Comparison of ENCODE assay signal across 23 cellular contexts in genomic region chr10:121484401-121484800, GRCh38.
"Had no signal": no experiment of that assay in that cellular context is flagged by ENCODE, and none has a peak within 500 bp of the region (broad histone marks: within the 10 kb centered on the region; RNA-seq: fewer than 3 reads in every experiment).

No MANE protein-coding gene starts in this region.

- H3K27ac ChIP-seq: coronary artery, epithelial cell of prostate, gastrocnemius medialis, heart right ventricle, parathyroid adenoma, psoas muscle, right lobe of liver, testis, tibial nerve had no signal

- H3K4me3 ChIP-seq: coronary artery, esophagus muscularis mucosa, gastrocnemius medialis, heart right ventricle, psoas muscle, right lobe of liver, testis, tibial nerve had no signal

- H3K36me3 Mint-ChIP-seq: naive B cell; stimulated activated effector memory CD8-positive, alpha-beta T cell treated with anti-CD3 and anti-CD28 coated beads, Interleukin-12 subunit alpha, Interleukin-12 subunit beta, amount 100 ng/mL, for 72 hours had no signal

- H3K79me2 ChIP-seq: parathyroid adenoma had no signal

- H3K4me3 Mint-ChIP-seq: naive B cell; nephron; stimulated activated effector memory CD8-positive, alpha-beta T cell treated with anti-CD3 and anti-CD28 coated beads, Interleukin-12 subunit alpha, Interleukin-12 subunit beta, amount 100 ng/mL, for 72 hours had no signal

- DNase-seq: effector memory CD4-positive, alpha-beta T cell; gastrocnemius medialis; heart right ventricle; hypothalamus; kidney glomerular epithelial cell; mammary epithelial cell; midbrain; naive B cell; psoas muscle; retina; right lobe of liver; stimulated activated CD4-positive, alpha-beta T cell treated with anti-CD3 and anti-CD28 coated beads, Interleukin-4, amount 100 ng/mL, for 1 hour; stimulated activated CD8-positive, alpha-beta memory T cell treated with anti-CD3 and anti-CD28 coated beads, Interleukin-4, amount 100 ng/mL, for 48 hours; stimulated activated naive CD8-positive, alpha-beta T cell treated with anti-CD3 and anti-CD28 coated beads, Interleukin-15, Interleukin-2, amounts not matched to agents 100 U/mL and 50 U/mL, for 24 hours; testis had no signal

- H3K27me3 ChIP-seq: esophagus muscularis mucosa, gastrocnemius medialis, right lobe of liver, testis, tibial nerve had no signal

- H3K9ac ChIP-seq: parathyroid adenoma had no signal

- H3K9me3 Mint-ChIP-seq: nephron had no signal

- H3K27ac Mint-ChIP-seq: naive B cell; nephron; stimulated activated effector memory CD8-positive, alpha-beta T cell treated with anti-CD3 and anti-CD28 coated beads, Interleukin-12 subunit alpha, Interleukin-12 subunit beta, amount 100 ng/mL, for 72 hours had no signal

- H3K4me1 Mint-ChIP-seq: naive B cell; stimulated activated effector memory CD8-positive, alpha-beta T cell treated with anti-CD3 and anti-CD28 coated beads, Interleukin-12 subunit alpha, Interleukin-12 subunit beta, amount 100 ng/mL, for 72 hours had no signal

- H3K36me3 ChIP-seq: gastrocnemius medialis, heart right ventricle, tibial nerve had no signal

- H3K4me1 ChIP-seq: gastrocnemius medialis, heart right ventricle, parathyroid adenoma, psoas muscle, right lobe of liver, tibial nerve had no signal

- ATAC-seq: gastrocnemius medialis; heart right ventricle; left lobe of liver; psoas muscle; right lobe of liver; stimulated activated effector memory CD8-positive, alpha-beta T cell treated with anti-CD3 and anti-CD28 coated beads, Interleukin-12 subunit alpha, Interleukin-12 subunit beta, amount 100 ng/mL, for 72 hours; stimulated activated naive CD8-positive, alpha-beta T cell treated with anti-CD3 and anti-CD28 coated beads, Interleukin-15, Interleukin-2, amounts not matched to agents 100 U/mL and 50 U/mL, for 24 hours had no signal

- H2AFZ ChIP-seq: parathyroid adenoma had no signal
